ENCODE assay signal across 8 cellular contexts in the genomic region with DNA sequence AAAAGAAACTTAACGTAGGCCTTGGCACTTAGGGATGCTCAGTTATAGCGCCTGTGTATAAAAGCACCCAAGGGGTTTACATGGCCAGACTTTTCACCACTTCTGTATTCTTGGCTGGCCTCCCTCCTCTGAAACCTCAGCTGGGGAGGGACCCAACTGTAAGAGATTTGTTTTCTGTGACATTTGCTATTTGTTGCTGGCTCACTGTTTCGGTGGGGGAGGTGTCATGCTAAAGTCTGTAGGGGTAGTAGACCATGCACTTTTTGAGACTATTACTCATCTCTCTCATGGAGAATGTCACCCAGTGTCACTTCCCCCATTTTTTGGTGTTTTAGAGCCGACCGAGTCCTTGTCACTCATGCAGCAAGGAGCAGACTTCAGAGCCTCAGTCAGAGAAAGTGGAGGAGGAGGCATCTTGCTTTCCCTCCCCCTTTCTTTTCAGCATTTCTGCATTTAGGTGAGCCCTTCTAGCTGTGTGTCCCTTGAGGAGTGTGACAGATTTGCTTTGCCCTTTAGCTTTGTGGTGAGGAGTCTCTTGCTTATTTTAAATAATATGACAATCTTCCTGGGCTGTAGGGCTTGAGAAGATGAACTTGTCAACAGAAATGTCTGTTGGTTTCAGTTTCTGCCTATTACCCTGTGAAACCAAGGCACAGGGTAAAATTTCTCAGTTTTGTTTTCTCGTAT.
A peak's percentile ranks its signal among the peaks of the same experiment; 100 is the strongest.
DNase-seq lines count a peak whose midpoint lies in the region; ATAC-seq and TF ChIP-seq lines count a peak whose summit lies in the region.

No MANE protein-coding gene starts in this region.

- peaks cover 0 to 8% (median 1%) of the 10 kb centered on the region in 7 donors for H3K9me3 Mint-ChIP-seq in CD4-positive, CD25-positive, alpha-beta regulatory T cell
- no peaks in the 10 kb centered on the region for H3K9me3 Mint-ChIP-seq in activated T-cell treated with anti-CD3 and anti-CD28 coated beads, Interleukin-2, amount 50 U/mL, for 4 hours

- H3K4me3 ChIP-seq in CD4-positive, CD25-positive, alpha-beta regulatory T cell (ENCODE audit: low read depth, low read length), result peak overlapping the region; percentile 80
- H3K4me3 ChIP-seq in spleen, result peak overlapping the region in 2 of 8 donors; percentile 2 to 42
- H3K4me3 ChIP-seq in mammary epithelial cell (replicated peaks in 1 of 3; ENCODE audit: insufficient read depth in 1 of 3, low read depth in 2 of 3, low read length in 3 of 3), result no peak overlapping the region

- no peak overlapping the region for H3K4me2 ChIP-seq in mammary epithelial cell (ENCODE audit: insufficient read depth, low read depth, low read length)

- H2AFZ ChIP-seq in mammary epithelial cell (ENCODE audit: low read depth, low read length), result no peak overlapping the region

- H3K4me1 ChIP-seq in CD4-positive, CD25-positive, alpha-beta regulatory T cell (ENCODE audit: control insufficient read depth, insufficient read depth, low read length, poor library complexity, severe bottlenecking), result peaks cover 19% of the 10 kb centered on the region
- H3K4me1 ChIP-seq in spleen (peaks cover 9 to 42% (median 24%) of the 10 kb centered on the region in 6 donors), mammary epithelial cell (ENCODE audit: insufficient read depth, low read length) (no peaks in the 10 kb centered on the region)

- H3K79me2 ChIP-seq in mammary epithelial cell (ENCODE audit: insufficient read depth, low read length), result no peaks in the 10 kb centered on the region

- no peaks in the 10 kb centered on the region for H3K27me3 Mint-ChIP-seq in CD4-positive, CD25-positive, alpha-beta regulatory T cell
- H3K27me3 Mint-ChIP-seq in activated T-cell treated with anti-CD3 and anti-CD28 coated beads, Interleukin-2, amount 50 U/mL, for 4 hours (ENCODE audit: low read depth), result no peaks in the 10 kb centered on the region

- WGBS in spleen, 5 donors, result 31 to 50% (median 42%) methylated on average over 6 of the region's 6 CpGs
- 97% methylated on average over 6 of the region's 6 CpGs for WGBS in mammary epithelial cell (ENCODE audit: low coverage, missing lambda C conversion rate)

- peak overlapping the region; percentile 53 to 75 (median 64) for H3K4me3 Mint-ChIP-seq in CD4-positive, CD25-positive, alpha-beta regulatory T cell
- peak overlapping the region; percentile 54 for H3K4me3 Mint-ChIP-seq in activated T-cell treated with anti-CD3 and anti-CD28 coated beads, Interleukin-2, amount 50 U/mL, for 4 hours

- CTCF ChIA-PET in mammary epithelial cell (lab: Charles Lee; ENCODE audit: low non-redundant PET), result no interaction called here

- peak overlapping the region; percentile 55 for H3K27ac ChIP-seq in CD4-positive, CD25-positive, alpha-beta regulatory T cell (ENCODE audit: insufficient read depth, low read length, poor library complexity, severe bottlenecking)
- peak overlapping the region; percentile 69 to 88 (median 82) for H3K27ac ChIP-seq in spleen
- no peak overlapping the region for H3K27ac ChIP-seq in mammary epithelial cell (ENCODE audit: insufficient read depth, low read depth, low read length)

- peak overlapping the region; percentile 92 to 93 (median 93) for H3K27ac Mint-ChIP-seq in CD4-positive, CD25-positive, alpha-beta regulatory T cell

- TF ChIP-seq CTCF in spleen (IDR thresholded peaks at IDR 0.05 in 8 of 11, conservative IDR thresholded peaks at IDR 0.05 in 3 of 11), result no peak
- no peak for TF ChIP-seq CTCF in mammary epithelial cell (conservative IDR thresholded peaks at IDR 0.05 in 1 of 2, IDR thresholded peaks at IDR 0.05 in 1 of 2; ENCODE audit: extremely low read depth in 1 of 2, insufficient read depth in 1 of 2, low read depth in 1 of 2, low read length in 2 of 2)

- H3K9ac ChIP-seq in mammary epithelial cell (ENCODE audit: insufficient read depth, low read length), result no peak overlapping the region

- intact Hi-C loops in spleen (cut with DNase I; ENCODE audit: low total_unique reads), result no loop called here
- intact Hi-C loops in mammary epithelial cell (cut with micrococcal nuclease), result no loop called here

- no peaks in the 10 kb centered on the region for H3K27me3 ChIP-seq in CD4-positive, CD25-positive, alpha-beta regulatory T cell (ENCODE audit: control insufficient read depth, insufficient read depth, low read length)
- H3K27me3 ChIP-seq in spleen (replicated peaks in 1 of 7) (no peaks in the 10 kb centered on the region), mammary epithelial cell (ENCODE audit: insufficient read depth, low read length) (no peaks in the 10 kb centered on the region)

- dilution Hi-C loops in mammary epithelial cell (cut with HindIII; ENCODE audit: low sequenced_read_pairs), result no loop called here

- H3K36me3 Mint-ChIP-seq in CD4-positive, CD25-positive, alpha-beta regulatory T cell, result no peaks in the 10 kb centered on the region
- H3K36me3 Mint-ChIP-seq in activated T-cell treated with anti-CD3 and anti-CD28 coated beads, Interleukin-2, amount 50 U/mL, for 4 hours (ENCODE audit: insufficient read depth), result no peaks in the 10 kb centered on the region

- in situ Hi-C loops in mammary epithelial cell (cut with MboI; ENCODE audit: low sequenced_read_pairs in 2 of 2), result no loop called here

- H3K4me1 Mint-ChIP-seq in CD4-positive, CD25-positive, alpha-beta regulatory T cell, result peaks cover 21 to 37% (median 27%) of the 10 kb centered on the region in 4 donors
- H3K4me1 Mint-ChIP-seq in activated T-cell treated with anti-CD3 and anti-CD28 coated beads, Interleukin-2, amount 50 U/mL, for 4 hours (ENCODE audit: low read depth), result peaks cover 37% of the 10 kb centered on the region

- no TSS peak for BruUV-seq in mammary epithelial cell (replicated peaks; lab: Mats Ljungman, UMichigan)

- H4K20me1 ChIP-seq in mammary epithelial cell (ENCODE audit: insufficient read depth, low read length), result no peaks in the 10 kb centered on the region

- peak in 2 of 3 donors; percentile 27 to 86 for DNase-seq in CD4-positive, CD25-positive, alpha-beta regulatory T cell
- peak; percentile 30 for DNase-seq in activated T-cell treated with anti-CD3 and anti-CD28 coated beads, Interleukin-2, amount 50 U/mL, for 4 hours
- peak; percentile 74 for DNase-seq in spleen
- DNase-seq in ecto neural progenitor cell (ENCODE audit: low spot score), result no peak
- DNase-seq in mammary epithelial cell, result no peak
- DNase-seq in iPS-NIHi7 (ENCODE audit: extremely low spot score), result no peak

- H3K36me3 ChIP-seq in CD4-positive, CD25-positive, alpha-beta regulatory T cell (ENCODE audit: control insufficient read depth, insufficient read depth, low read length), result no peaks in the 10 kb centered on the region
- H3K36me3 ChIP-seq in spleen (no peaks in the 10 kb centered on the region), mammary epithelial cell (ENCODE audit: insufficient read depth, low read length) (no peaks in the 10 kb centered on the region)

- H3K9me3 ChIP-seq in CD4-positive, CD25-positive, alpha-beta regulatory T cell (ENCODE audit: control insufficient read depth in 2 of 2, low read length in 2 of 2), result no peaks in the 10 kb centered on the region
- H3K9me3 ChIP-seq in spleen, result peaks cover 0 to 9% (median 8%) of the 10 kb centered on the region in 8 donors
- no peaks in the 10 kb centered on the region for H3K9me3 ChIP-seq in mammary epithelial cell (replicated peaks; ENCODE audit: insufficient read depth, low read length)

- peak in 1 of 3 donors; percentile 3 for TF ChIP-seq POLR2A in spleen (IDR thresholded peaks at IDR 0.05)

- peak; percentile 72 to 76 for ATAC-seq in CD4-positive, CD25-positive, alpha-beta regulatory T cell (ENCODE audit: low read depth in 2 of 2)
- peak; percentile 88 for ATAC-seq in GM19463 (IDR thresholded peaks at IDR 0.05; ENCODE audit: unreplicated experiment)
- peak; percentile 90 for ATAC-seq in HG03520 (IDR thresholded peaks at IDR 0.05; ENCODE audit: unreplicated experiment)
- ATAC-seq in activated T-cell treated with anti-CD3 and anti-CD28 coated beads, Interleukin-2, amount 50 U/mL, for 4 hours, result peak; percentile 94 to 96

Comparison
In these comparisons a context has a peak if more than half of its experiments do, and no peak if none do; other contexts are left out.
1. DNase-seq: peak in CD4-positive, CD25-positive, alpha-beta regulatory T cell (2 of 3), activated T-cell treated with anti-CD3 and anti-CD28 coated beads, Interleukin-2, amount 50 U/mL, for 4 hours (single experiment) and spleen (single experiment); none in ecto neural progenitor cell (single experiment), mammary epithelial cell (single experiment) and iPS-NIHi7 (single experiment).
2. Peak in every context shown above with its lines, with median percentiles within 50 percentile points of each other: ATAC-seq.